ENCODE assay signal across 8 cellular contexts in genomic region chr17:29138991-29139682, GRCh38. TPM values are rescaled to one million over a fixed set of nuclear protein-coding genes. Genes with fewer than 3 reads are reported as not detected.
A peak's percentile ranks its signal among the peaks of the same experiment; 100 is the strongest.
DNase-seq lines count a peak whose midpoint lies in the region; ATAC-seq and TF ChIP-seq lines count a peak whose summit lies in the region.

No MANE protein-coding gene starts in this region.

- peak overlapping the region; percentile 93 for H3K4me3 Mint-ChIP-seq in activated CD4-positive, alpha-beta memory T cell treated with anti-CD3 and anti-CD28 coated beads for 36 hours

- H3K27ac ChIP-seq in HCT116 (ENCODE audit: low read depth, low read length) = no peak overlapping the region

- no peak for ATAC-seq in HCT116
- ATAC-seq in Right ventricle myocardium superior (ENCODE audit: poor library complexity) = peak; percentile 63
- ATAC-seq in HG03025 (IDR thresholded peaks at IDR 0.05; ENCODE audit: low FRiP score, unreplicated experiment) = no peak
- no peak for ATAC-seq in GM18517 (IDR thresholded peaks at IDR 0.05; ENCODE audit: unreplicated experiment)

- peaks cover 8% of the 10 kb centered on the region; the same call in 1 of the 2 replicates for H3K79me2 ChIP-seq in HCT116 (ENCODE audit: insufficient read depth, low read length)

- peaks cover 13% of the 10 kb centered on the region for H3K4me1 ChIP-seq in BE2C
- H3K4me1 ChIP-seq in HCT116 (ENCODE audit: control insufficient read depth in 1 of 2, insufficient read depth in 2 of 2, low read length in 2 of 2) = peaks cover 57 to 87% of the 10 kb centered on the region in 2 experiments

- H2AFZ ChIP-seq in HCT116 (ENCODE audit: low read depth, low read length, poor library complexity, severe bottlenecking) = no peak overlapping the region

- H3K4me2 ChIP-seq in HCT116 (ENCODE audit: low read length) = peak overlapping the region; percentile 71

- no peaks in the 10 kb centered on the region for H3K27me3 Mint-ChIP-seq in activated CD4-positive, alpha-beta memory T cell treated with anti-CD3 and anti-CD28 coated beads for 36 hours

- H3K27me3 ChIP-seq in BE2C = no peaks in the 10 kb centered on the region
- H3K27me3 ChIP-seq in HCT116 (ENCODE audit: insufficient read depth, low read length) = no peaks in the 10 kb centered on the region

- no peaks in the 10 kb centered on the region for H3K9me3 Mint-ChIP-seq in activated CD4-positive, alpha-beta memory T cell treated with anti-CD3 and anti-CD28 coated beads for 36 hours

- peaks cover 2% of the 10 kb centered on the region for H3K36me3 Mint-ChIP-seq in activated CD4-positive, alpha-beta memory T cell treated with anti-CD3 and anti-CD28 coated beads for 36 hours

- intact Hi-C loops in HCT116 (cut with micrococcal nuclease) (no loop called here), Right ventricle myocardium superior (cut with DNase I) (no loop called here)
- intact Hi-C loops in activated CD4-positive, alpha-beta memory T cell treated with anti-CD3 and anti-CD28 coated beads for 36 hours (cut with micrococcal nuclease) = loop anchor here (1.0 to 5.0 kb wide), 4 partner anchors 7 to 483 kb away; partner anchors contain the start of genes CORO6, NEK8 and TLCD1

- no peak for TF ChIP-seq RAD21 in HCT116 (IDR thresholded peaks at IDR 0.05; ENCODE audit: low read depth)

- H3K9me2 ChIP-seq in HCT116 (ENCODE audit: insufficient read depth) = no peaks in the 10 kb centered on the region

- no TSS peak for BruUV-seq in HCT116 (replicated peaks; lab: Mats Ljungman, UMichigan)

- H3K4me3 ChIP-seq in BE2C (ENCODE audit: low read depth, low read length) = no peak overlapping the region
- H3K4me3 ChIP-seq in HCT116 (replicated peaks in 1 of 2; ENCODE audit: low read depth in 1 of 2, low read length in 2 of 2) = peak overlapping the region in 1 of 2 experiments; percentile 19; a peak in 1 of 4 replicates

- TF ChIP-seq CTCF in BE2C (IDR thresholded peaks at IDR 0.05; ENCODE audit: low read depth, low read length) (no peak), HCT116 (IDR thresholded peaks at IDR 0.05 in 2 of 3, conservative IDR thresholded peaks at IDR 0.05 in 1 of 3; ENCODE audit: borderline replicate concordance in 1 of 3, insufficient read depth in 1 of 3, low read depth in 2 of 3, low read length in 2 of 3) (no peak)

- no peak for TF ChIP-seq POLR2A in HCT116 (IDR thresholded peaks at IDR 0.05; ENCODE audit: borderline replicate concordance, extremely low read depth, insufficient read depth, insufficient read length)

- H3K36me3 ChIP-seq in BE2C = no peaks in the 10 kb centered on the region
- no peaks in the 10 kb centered on the region for H3K36me3 ChIP-seq in HCT116 (ENCODE audit: control insufficient read depth in 1 of 2, insufficient read depth in 2 of 2, low read length in 2 of 2)

- peaks cover 3% of the 10 kb centered on the region; the same call in 1 of the 2 replicates for H4K20me1 ChIP-seq in HCT116 (ENCODE audit: insufficient read depth)

- H3K9me3 ChIP-seq in BE2C = no peaks in the 10 kb centered on the region
- no peaks in the 10 kb centered on the region for H3K9me3 ChIP-seq in HCT116 (ENCODE audit: control insufficient read depth in 1 of 2, insufficient read depth in 1 of 2, low read depth in 1 of 2, low read length in 2 of 2)

- H3K9ac ChIP-seq in HCT116 (ENCODE audit: low read length) = peak overlapping the region; percentile 7; the same call in 1 of the 2 replicates

- H3K27ac Mint-ChIP-seq in activated CD4-positive, alpha-beta memory T cell treated with anti-CD3 and anti-CD28 coated beads for 36 hours = peak overlapping the region; percentile 97

- DNase-seq in BE2C (peak; percentile 45), HCT116 (ENCODE audit: low read depth, low spot score) (no peak), Right ventricle myocardium superior (peak; percentile 83), amniotic stem cell (lab: John Stamatoyannopoulos, UW) (no peak)
- DNase-seq in activated CD4-positive, alpha-beta memory T cell treated with anti-CD3 and anti-CD28 coated beads for 36 hours = peak; percentile 75
- DNase-seq in stimulated activated CD4-positive, alpha-beta T cell treated with anti-CD3 and anti-CD28 coated beads, Interleukin-1b, Interleukin-23, amount 100 ng/mL, for 48 hours = peak; percentile 45

- H3K4me1 Mint-ChIP-seq in activated CD4-positive, alpha-beta memory T cell treated with anti-CD3 and anti-CD28 coated beads for 36 hours (ENCODE audit: low read depth) = peaks cover 69% of the 10 kb centered on the region

- CTCF ChIA-PET in HCT116 (lab: Charles Lee) = interaction anchor here (1.0 to 3.7 kb wide), 2 partner anchors 15 to 174 kb away, joined by 3 to 23 read pairs; no protein-coding TSS in a partner anchor
- CTCF ChIA-PET in activated CD4-positive, alpha-beta memory T cell treated with anti-CD3 and anti-CD28 coated beads for 36 hours (lab: Charles Lee) = interaction anchor here (1.1 to 18.9 kb wide), 7 partner anchors 8 to 173 kb away, joined by 3 to 394 read pairs (median 51); partner anchors contain the start of gene MYO18A

- POLR2A ChIA-PET in HCT116 (lab: Charles Lee) = no interaction called here
- POLR2A ChIA-PET in activated CD4-positive, alpha-beta memory T cell treated with anti-CD3 and anti-CD28 coated beads for 36 hours (lab: Charles Lee) = interaction anchor here (1.0 to 4.5 kb wide), 9 partner anchors 9 to 420 kb away, joined by 3 to 20 read pairs (median 5); partner anchors contain the start of gene RPL23A

- RAD21 ChIA-PET in HCT116 (lab: Charles Lee; ENCODE audit: low non-redundant PET in 1 of 2, low total read pairs in 2 of 2, uncharacterized antibody in 2 of 2, unreplicated experiment in 2 of 2) = no interaction called here

TF ChIP-seq in HCT116, 20 proteins besides CTCF, POLR2A, EP300 and RAD21:
- no peak for TF ChIP-seq JUND (IDR thresholded peaks at IDR 0.05)
- no peak for TF ChIP-seq FOSL1 (IDR thresholded peaks at IDR 0.05; ENCODE audit: low read depth)
- TF ChIP-seq SP1 (IDR thresholded peaks at IDR 0.05; ENCODE audit: low read depth) = no peak
- no peak for TF ChIP-seq CEBPB (IDR thresholded peaks at IDR 0.05; ENCODE audit: low read depth)
- no peak for TF ChIP-seq REST (IDR thresholded peaks at IDR 0.05; ENCODE audit: low read depth)
- no peak for TF ChIP-seq ZNF274 (IDR thresholded peaks at IDR 0.05; ENCODE audit: low read depth, low read length)
- no peak for TF ChIP-seq CBX3 (IDR thresholded peaks at IDR 0.05; ENCODE audit: low read depth)
- TF ChIP-seq EZH2 (IDR thresholded peaks at IDR 0.05) = no peak
- TF ChIP-seq SIN3A (IDR thresholded peaks at IDR 0.05; ENCODE audit: low read depth) = no peak
- TF ChIP-seq ZFX (IDR thresholded peaks at IDR 0.05) = no peak
- no peak for TF ChIP-seq YY1 (IDR thresholded peaks at IDR 0.05; ENCODE audit: extremely low read depth, insufficient replicate concordance, low read depth, low read length)
- no peak for TF ChIP-seq SRF (IDR thresholded peaks at IDR 0.05; ENCODE audit: low read depth)
- no peak for TF ChIP-seq ATF3 (IDR thresholded peaks at IDR 0.05)
- no peak for TF ChIP-seq EGR1 (IDR thresholded peaks at IDR 0.05; ENCODE audit: low read depth)
- TF ChIP-seq ELF1 (IDR thresholded peaks at IDR 0.05; ENCODE audit: borderline replicate concordance, low read depth) = no peak

RNA-seq across cellular contexts. Expression of gene MYO18A, which starts 41.1 kb away (rescaled TPM):
- polyA plus RNA-seq in BE2C (2012; ENCODE audit: insufficient read depth, insufficient read length, low read depth) = 30.5 TPM
- total RNA-seq in HCT116 (2021; ENCODE audit: unreplicated experiment) (37.2 TPM), Right ventricle myocardium superior (393 TPM)
- 33.8 and 36.0 TPM in 2 replicates for polyA plus RNA-seq in HCT116 (2012)
- total RNA-seq in activated CD4-positive, alpha-beta memory T cell treated with anti-CD3 and anti-CD28 coated beads for 36 hours = 10 to 100 TPM; 46.3 to 47.1 TPM

Comparison
In these comparisons a context has a peak if more than half of its experiments do, and no peak if none do; other contexts are left out.
1. DNase-seq: peak in BE2C (single experiment), activated CD4-positive, alpha-beta memory T cell treated with anti-CD3 and anti-CD28 coated beads for 36 hours (single experiment), Right ventricle myocardium superior (single experiment) and stimulated activated CD4-positive, alpha-beta T cell treated with anti-CD3 and anti-CD28 coated beads, Interleukin-1b, Interleukin-23, amount 100 ng/mL, for 48 hours (single experiment); none in HCT116 (single experiment) and amniotic stem cell (single experiment).